19 cellular contexts compared by ENCODE assay signal in genomic region chr5:94362857-94363256, GRCh38.
"Had no signal": no experiment of that assay in that cellular context is flagged by ENCODE, and none has a peak within 500 bp of the region (broad histone marks: within the 10 kb centered on the region; RNA-seq: fewer than 3 reads in every experiment).

No MANE protein-coding gene starts in this region.

- H3K4me2 ChIP-seq: smooth muscle cell had no signal

- H3K4me1 Mint-ChIP-seq: activated CD4-positive, alpha-beta memory T cell treated with anti-CD3 and anti-CD28 coated beads, Interleukin-2, amount 10 ng/mL, durations not matched to agents 7 days and 5 days; neural crest cell had no signal

- H3K9me3 ChIP-seq: colonic mucosa, lower lobe of right lung, right lobe of liver, transverse colon, vagina had no signal

- ATAC-seq: left colon; lower lobe of right lung; right lobe of liver; stimulated activated naive CD8-positive, alpha-beta T cell treated with anti-CD3 and anti-CD28 coated beads, Interleukin-15, Interleukin-2, amounts not matched to agents 100 U/mL and 50 U/mL, for 24 hours had no signal

- H3K27me3 Mint-ChIP-seq: activated CD4-positive, alpha-beta memory T cell treated with anti-CD3 and anti-CD28 coated beads, Interleukin-2, amount 10 ng/mL, durations not matched to agents 7 days and 5 days; activated T-cell treated with anti-CD3 and anti-CD28 coated beads, Interleukin-2, amount 50 U/mL, for 24 hours had no signal

- H3K4me3 ChIP-seq: colonic mucosa, lower lobe of right lung, right lobe of liver, smooth muscle cell, transverse colon, vagina had no signal

- H3K27me3 ChIP-seq: colonic mucosa, right lobe of liver, transverse colon, vagina had no signal

- H3K9me3 Mint-ChIP-seq: activated CD4-positive, alpha-beta memory T cell treated with anti-CD3 and anti-CD28 coated beads, Interleukin-2, amount 10 ng/mL, durations not matched to agents 7 days and 5 days; activated T-cell treated with anti-CD3 and anti-CD28 coated beads, Interleukin-2, amount 50 U/mL, for 24 hours had no signal

- DNase-seq: activated CD4-positive, alpha-beta memory T cell treated with anti-CD3 and anti-CD28 coated beads, Interleukin-2, amount 10 ng/mL, durations not matched to agents 7 days and 5 days; activated CD4-positive, alpha-beta T cell treated with anti-CD3 and anti-CD28 coated beads for 4 hours; activated naive CD4-positive, alpha-beta T cell treated with anti-CD3 and anti-CD28 coated beads, Interleukin-2, amount 50 U/mL, for 16 hours; activated T-cell treated with anti-CD3 and anti-CD28 coated beads, Interleukin-2, amount 50 U/mL, for 24 hours; caudate nucleus; colonic mucosa; head of caudate nucleus; left colon; lower lobe of right lung; midbrain; right lobe of liver; stimulated activated CD4-positive, alpha-beta T cell treated with anti-CD3 and anti-CD28 coated beads, Interleukin-4, amount 100 ng/mL, for 4 hours; stimulated activated CD8-positive, alpha-beta memory T cell treated with anti-CD3 and anti-CD28 coated beads, Interleukin-4, amount 100 ng/mL, for 48 hours; stimulated activated naive CD8-positive, alpha-beta T cell treated with anti-CD3 and anti-CD28 coated beads, Interleukin-15, Interleukin-2, amounts not matched to agents 100 U/mL and 50 U/mL, for 24 hours; transverse colon had no signal

- H3K27ac ChIP-seq: colonic mucosa, lower lobe of right lung, right lobe of liver, transverse colon, vagina had no signal

- H3K27ac Mint-ChIP-seq: activated CD4-positive, alpha-beta memory T cell treated with anti-CD3 and anti-CD28 coated beads, Interleukin-2, amount 10 ng/mL, durations not matched to agents 7 days and 5 days; activated T-cell treated with anti-CD3 and anti-CD28 coated beads, Interleukin-2, amount 50 U/mL, for 24 hours had no signal

- H3K4me1 ChIP-seq: colonic mucosa, lower lobe of right lung, right lobe of liver, transverse colon had no signal

- H3K4me3 Mint-ChIP-seq: activated CD4-positive, alpha-beta memory T cell treated with anti-CD3 and anti-CD28 coated beads, Interleukin-2, amount 10 ng/mL, durations not matched to agents 7 days and 5 days; activated T-cell treated with anti-CD3 and anti-CD28 coated beads, Interleukin-2, amount 50 U/mL, for 24 hours; neural crest cell had no signal

- H3K36me3 ChIP-seq: colonic mucosa, lower lobe of right lung, right lobe of liver, transverse colon, vagina had no signal

- FAIRE-seq: frontal cortex had no signal
